In the genomic region with DNA sequence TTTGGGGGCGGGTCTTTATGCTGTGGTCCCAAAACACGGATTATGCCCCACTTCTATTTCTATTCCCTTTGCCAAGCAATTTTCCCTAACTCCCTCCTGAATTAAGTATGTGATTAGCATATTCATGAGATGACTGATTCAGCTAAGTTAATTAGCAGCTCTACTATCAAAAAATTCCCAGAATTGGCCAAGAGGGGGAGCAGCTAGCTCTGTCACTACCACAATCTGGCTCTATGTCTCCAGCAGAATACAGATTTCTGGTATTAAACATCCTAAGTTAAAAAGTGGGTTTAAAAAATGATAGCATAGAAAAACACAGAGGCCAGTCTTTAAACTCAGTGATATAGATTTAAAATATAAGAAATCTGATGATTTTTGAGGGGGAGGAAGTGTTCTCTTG, we compare ENCODE assay signal across 9 cellular contexts.
A peak's percentile ranks its signal among the peaks of the same experiment; 100 is the strongest.
DNase-seq lines count a peak whose midpoint lies in the region; ATAC-seq, FAIRE-seq and TF ChIP-seq lines count a peak whose summit lies in the region.
"Had no signal": no experiment of that assay in that cellular context is flagged by ENCODE, and none has a peak within 500 bp of the region (broad histone marks: within the 10 kb centered on the region; RNA-seq: fewer than 3 reads in every experiment).

No MANE protein-coding gene starts in this region.

- H3K9me3 Mint-ChIP-seq in activated CD4-positive, alpha-beta memory T cell treated with anti-CD3 and anti-CD28 coated beads, Interleukin-2, amount 10 ng/mL, durations not matched to agents 7 days and 5 days = no peaks in the 10 kb centered on the region
- H3K9me3 Mint-ChIP-seq: central memory CD8-positive, alpha-beta T cell had no signal

- H3K79me2 ChIP-seq in endothelial cell of umbilical vein (ENCODE audit: control insufficient read depth, insufficient read depth, low read length) = no peaks in the 10 kb centered on the region

- H3K27ac ChIP-seq in A673 (ENCODE audit: low read depth, low read length, poor library complexity, severe bottlenecking) (no peak overlapping the region), endothelial cell of umbilical vein (ENCODE audit: insufficient read depth, low read depth, low read length) (no peak overlapping the region)

- no peak overlapping the region for H3K4me2 ChIP-seq in endothelial cell of umbilical vein (ENCODE audit: insufficient read depth, low read length)

- H3K36me3 ChIP-seq in A673 (ENCODE audit: insufficient read depth, low read length, poor library complexity, severe bottlenecking) (no peaks in the 10 kb centered on the region), endothelial cell of umbilical vein (ENCODE audit: control insufficient read depth in 2 of 2, extremely low read depth in 1 of 2, insufficient read depth in 2 of 2, low read length in 2 of 2) (no peaks in the 10 kb centered on the region)

- TF ChIP-seq CTCF in A673 (conservative IDR thresholded peaks at IDR 0.05; ENCODE audit: low read depth, low read length) (peak; percentile 75), endothelial cell of umbilical vein (IDR thresholded peaks at IDR 0.05; ENCODE audit: extremely low read depth in 1 of 2, insufficient read depth in 1 of 2, low read depth in 1 of 2, low read length in 2 of 2) (peak in 1 of 2 donors; percentile 4)

- H3K9me1 ChIP-seq in endothelial cell of umbilical vein (replicated peaks; ENCODE audit: control insufficient read depth, extremely low read depth, insufficient read depth, low read length) = no peaks in the 10 kb centered on the region

- H3K27ac Mint-ChIP-seq in activated CD4-positive, alpha-beta memory T cell treated with anti-CD3 and anti-CD28 coated beads, Interleukin-2, amount 10 ng/mL, durations not matched to agents 7 days and 5 days = no peak overlapping the region

- FAIRE-seq in endothelial cell of umbilical vein (lab: Jason Lieb, UNC) = peak; percentile 44

- H3K4me3 ChIP-seq in A673 (ENCODE audit: low read depth, low read length, poor library complexity, severe bottlenecking) = no peak overlapping the region
- H3K4me3 ChIP-seq in endothelial cell of umbilical vein (replicated peaks in 1 of 3; ENCODE audit: insufficient read depth in 1 of 3, low read depth in 1 of 3, low read length in 3 of 3) = no peak overlapping the region

- H2AFZ ChIP-seq in endothelial cell of umbilical vein (ENCODE audit: low read depth, low read length) = no peak overlapping the region

- no peak overlapping the region for H3K4me3 Mint-ChIP-seq in activated CD4-positive, alpha-beta memory T cell treated with anti-CD3 and anti-CD28 coated beads, Interleukin-2, amount 10 ng/mL, durations not matched to agents 7 days and 5 days
- H3K4me3 Mint-ChIP-seq: central memory CD8-positive, alpha-beta T cell had no signal

- CTCF ChIA-PET in A673 (lab: Charles Lee) (interaction anchor here (0.5 to 1.3 kb wide), 2 partner anchors 334 to 335 kb away, joined by 3 to 6 read pairs; no protein-coding TSS in a partner anchor), endothelial cell of umbilical vein (lab: Charles Lee) (no interaction called here)
- CTCF ChIA-PET in activated CD4-positive, alpha-beta memory T cell treated with anti-CD3 and anti-CD28 coated beads, Interleukin-2, amount 10 ng/mL, durations not matched to agents 7 days and 5 days (lab: Charles Lee) = interaction anchor here (0.9 to 2.2 kb wide), 3 partner anchors 9 to 335 kb away, joined by 3 to 13 read pairs (median 12); no protein-coding TSS in a partner anchor

- TF ChIP-seq POLR2A in endothelial cell of umbilical vein (IDR thresholded peaks at IDR 0.05; ENCODE audit: low read depth, low read length) = no peak

- H3K4me1 Mint-ChIP-seq in activated CD4-positive, alpha-beta memory T cell treated with anti-CD3 and anti-CD28 coated beads, Interleukin-2, amount 10 ng/mL, durations not matched to agents 7 days and 5 days = no peaks in the 10 kb centered on the region
- H3K4me1 Mint-ChIP-seq: central memory CD8-positive, alpha-beta T cell had no signal

- H3K36me3 Mint-ChIP-seq in activated CD4-positive, alpha-beta memory T cell treated with anti-CD3 and anti-CD28 coated beads, Interleukin-2, amount 10 ng/mL, durations not matched to agents 7 days and 5 days (ENCODE audit: low read depth) = no peaks in the 10 kb centered on the region

- DNase-seq in A673 (ENCODE audit: low spot score) (peak; percentile 82), GM03348 (ENCODE audit: low spot score) (peak; percentile 50), NOMO-1 treated with DMSO at 0.1 percent for 48 hours (lab: John Stamatoyannopoulos, UW; ENCODE audit: unreplicated experiment) (peak; percentile 64), endothelial cell of umbilical vein (ENCODE audit: low read depth, low spot score) (no peak), pons (ENCODE audit: low spot score) (peak; percentile 70), KG1 (lab: John Stamatoyannopoulos, UW) (no peak)
- no peak for DNase-seq in activated CD4-positive, alpha-beta memory T cell treated with anti-CD3 and anti-CD28 coated beads, Interleukin-2, amount 10 ng/mL, durations not matched to agents 7 days and 5 days

- ATAC-seq in HG03571 (IDR thresholded peaks at IDR 0.05; ENCODE audit: unreplicated experiment) = no peak

- intact Hi-C loops in A673 (cut with micrococcal nuclease; ENCODE audit: unreplicated experiment) (loop anchor here (1.0 to 5.0 kb wide), 2 partner anchors 77 to 335 kb away; no protein-coding TSS in a partner anchor), endothelial cell of umbilical vein (cut with micrococcal nuclease) (loop anchor here (2.0 to 10.0 kb wide), 2 partner anchors 336 to 440 kb away; no protein-coding TSS in a partner anchor)

- no peak overlapping the region for H3K9ac ChIP-seq in endothelial cell of umbilical vein (replicated peaks; ENCODE audit: extremely low read depth, insufficient read depth, low read length)

- POLR2A ChIA-PET in A673 (lab: Charles Lee; ENCODE audit: low non-redundant PET) (no interaction called here), endothelial cell of umbilical vein (lab: Charles Lee) (no interaction called here)
- POLR2A ChIA-PET in activated CD4-positive, alpha-beta memory T cell treated with anti-CD3 and anti-CD28 coated beads, Interleukin-2, amount 10 ng/mL, durations not matched to agents 7 days and 5 days (lab: Charles Lee) = no interaction called here

- H3K27me3 Mint-ChIP-seq in activated CD4-positive, alpha-beta memory T cell treated with anti-CD3 and anti-CD28 coated beads, Interleukin-2, amount 10 ng/mL, durations not matched to agents 7 days and 5 days = no peaks in the 10 kb centered on the region
- H3K27me3 Mint-ChIP-seq: central memory CD8-positive, alpha-beta T cell had no signal

- H4K20me1 ChIP-seq in endothelial cell of umbilical vein (replicated peaks; ENCODE audit: control insufficient read depth, extremely low read depth, insufficient read depth, low read length) = no peaks in the 10 kb centered on the region

- BruUV-seq in A673 (replicated peaks; lab: Mats Ljungman, UMichigan) (no TSS peak), endothelial cell of umbilical vein (replicated peaks; lab: Mats Ljungman, UMichigan) (no TSS peak)

- no peaks in the 10 kb centered on the region for H3K27me3 ChIP-seq in A673 (replicated peaks; ENCODE audit: insufficient read depth, low read depth, low read length, poor library complexity)
- H3K27me3 ChIP-seq in endothelial cell of umbilical vein (ENCODE audit: control insufficient read depth in 2 of 2, insufficient read depth in 2 of 2, low read length in 2 of 2) = no peaks in the 10 kb centered on the region

- H3K4me1 ChIP-seq in A673 (ENCODE audit: insufficient read depth, low read length, poor library complexity, severe bottlenecking) (peaks cover 17% of the 10 kb centered on the region), endothelial cell of umbilical vein (ENCODE audit: control insufficient read depth, extremely low read depth, insufficient read depth, low read length) (no peaks in the 10 kb centered on the region)

- H3K9me3 ChIP-seq in A673 (ENCODE audit: low read depth, low read length, poor library complexity, severe bottlenecking) (no peaks in the 10 kb centered on the region), endothelial cell of umbilical vein (replicated peaks; ENCODE audit: control insufficient read depth, insufficient read depth, low read length) (no peaks in the 10 kb centered on the region)

- dilution Hi-C loops in endothelial cell of umbilical vein (cut with MboI; ENCODE audit: extremely low pct_ligation_motif_present, low sequenced_read_pairs) = no loop called here

TF ChIP-seq in endothelial cell of umbilical vein, 7 proteins besides CTCF, POLR2A, EP300 and RAD21:
- TF ChIP-seq JUN (IDR thresholded peaks at IDR 0.05; ENCODE audit: borderline replicate concordance, insufficient read depth, insufficient read length, low read depth) = no peak

Comparison
In these comparisons a context has a peak if more than half of its experiments do, and no peak if none do; other contexts are left out.
1. DNase-seq: peak in A673 (single experiment), GM03348 (single experiment), NOMO-1 treated with DMSO at 0.1 percent for 48 hours (single experiment) and pons (single experiment); none in endothelial cell of umbilical vein (single experiment), KG1 (single experiment) and activated CD4-positive, alpha-beta memory T cell treated with anti-CD3 and anti-CD28 coated beads, Interleukin-2, amount 10 ng/mL, durations not matched to agents 7 days and 5 days (single experiment).